34 cellular contexts compared by ENCODE assay signal in genomic region chr2:60175290-60175689, GRCh38.
"Had no signal": no experiment of that assay in that cellular context is flagged by ENCODE, and none has a peak within 500 bp of the region (broad histone marks: within the 10 kb centered on the region; RNA-seq: fewer than 3 reads in every experiment).

No MANE protein-coding gene starts in this region.

- H3K4me1 ChIP-seq: adrenal gland, body of pancreas, breast epithelium had no signal

- DNase-seq: activated B cell treated with CpG ODN at 0.5 μM for 24 hours; activated CD4-positive, alpha-beta memory T cell treated with anti-CD3 and anti-CD28 coated beads for 36 hours; activated CD4-positive, alpha-beta T cell treated with anti-CD3 and anti-CD28 coated beads for 4 hours; activated CD4-positive, alpha-beta T cell treated with anti-CD3 and anti-CD28 coated beads, Interleukin-2, amount 10 ng/mL, durations not matched to agents 24 days and 14 days; activated CD4-positive, alpha-beta T cell treated with anti-CD3 and anti-CD28 coated beads, Interleukin-2, amount 50 U/mL, for 1 hour; activated CD4-positive, alpha-beta T cell treated with anti-CD3 and anti-CD28 coated beads, Interleukin-2, amount 50 U/mL, for 4 hours; activated CD4-positive, CD25-positive, alpha-beta regulatory T cell treated with anti-CD3 and anti-CD28 coated beads, Interleukin-2, amount 50 U/mL, for 72 hours; activated CD8-positive, alpha-beta memory T cell treated with anti-CD3 and anti-CD28 coated beads, Interleukin-2, amount 50 U/mL, for 4 hours; activated CD8-positive, alpha-beta T cell treated with anti-CD3 and anti-CD28 coated beads for 36 hours; activated effector memory CD4-positive, alpha-beta T cell treated with anti-CD3 and anti-CD28 coated beads, Interleukin-2, amount 50 U/mL, for 16 hours; activated gamma-delta T cell treated with Interleukin-2 at 50 U/mL for 16 hours; activated naive CD4-positive, alpha-beta T cell; activated naive CD4-positive, alpha-beta T cell treated with anti-CD3 and anti-CD28 coated beads for 36 hours; activated naive CD4-positive, alpha-beta T cell treated with anti-CD3 and anti-CD28 coated beads, Interleukin-2, amount 50 U/mL, for 16 hours; activated naive CD8-positive, alpha-beta T cell treated with anti-CD3 and anti-CD28 coated beads for 36 hours; activated T-cell treated with anti-CD3 and anti-CD28 coated beads for 4 hours; activated T-cell treated with anti-CD3 and anti-CD28 coated beads, Interleukin-2, amount 50 U/mL, for 1 hour; activated T-cell treated with anti-CD3 and anti-CD28 coated beads, Interleukin-2, amount 50 U/mL, for 4 hours; activated T-cell treated with anti-CD3 and anti-CD28 coated beads, Interleukin-2, amount 50 U/mL, for 72 hours; adrenal gland; amniotic stem cell; aorta; body of pancreas; brain microvascular endothelial cell; central memory CD4-positive, alpha-beta T cell; T-helper 1 cell; T-helper 2 cell; T-helper 9 cell had no signal

- H3K4me3 ChIP-seq: adrenal gland, body of pancreas, breast epithelium had no signal

- ATAC-seq: activated CD8-positive, alpha-beta T cell treated with anti-CD3 and anti-CD28 coated beads for 36 hours; activated naive CD4-positive, alpha-beta T cell treated with anti-CD3 and anti-CD28 coated beads, Interleukin-2, amount 50 U/mL, for 72 hours; activated T-cell treated with anti-CD3 and anti-CD28 coated beads, Interleukin-2, amount 50 U/mL, for 4 hours; activated T-cell treated with anti-CD3 and anti-CD28 coated beads, Interleukin-2, amount 50 U/mL, for 72 hours; activated T-helper 17 cell treated with anti-CD3 and anti-CD28 coated beads, Interleukin-2, amount 50 U/mL, for 72 hours; body of pancreas had no signal

- H3K36me3 ChIP-seq: adrenal gland, brain microvascular endothelial cell, breast epithelium had no signal

- H3K27ac ChIP-seq: adrenal gland, body of pancreas, brain microvascular endothelial cell, breast epithelium, VCaP had no signal

- H3K9me3 ChIP-seq: adrenal gland, body of pancreas, breast epithelium had no signal

- FAIRE-seq: astrocyte, TTC549 had no signal

- H3K27me3 ChIP-seq: adrenal gland, body of pancreas, brain microvascular endothelial cell, breast epithelium had no signal
